ENCODE assay signal across 16 cellular contexts in genomic region chr7:81698965-81699364, GRCh38.
A peak's percentile ranks its signal among the peaks of the same experiment; 100 is the strongest.
DNase-seq lines count a peak whose midpoint lies in the region; ATAC-seq, FAIRE-seq and TF ChIP-seq lines count a peak whose summit lies in the region.
"Had no signal": no experiment of that assay in that cellular context is flagged by ENCODE, and none has a peak within 500 bp of the region (broad histone marks: within the 10 kb centered on the region; RNA-seq: fewer than 3 reads in every experiment).

No MANE protein-coding gene starts in this region.

- no peak overlapping the region for H3K4me3 Mint-ChIP-seq in osteocyte (ENCODE audit: unreplicated experiment)
- H3K4me3 Mint-ChIP-seq in activated naive CD8-positive, alpha-beta T cell treated with anti-CD3 and anti-CD28 coated beads, Interleukin-2, amount 50 U/mL, for 24 hours, result no peak overlapping the region
- H3K4me3 Mint-ChIP-seq: CD4-positive, alpha-beta memory T cell had no signal

- no peaks in the 10 kb centered on the region for H3K9me3 Mint-ChIP-seq in osteocyte (ENCODE audit: unreplicated experiment)
- H3K9me3 Mint-ChIP-seq in activated naive CD8-positive, alpha-beta T cell treated with anti-CD3 and anti-CD28 coated beads, Interleukin-2, amount 50 U/mL, for 24 hours, result peaks cover 4% of the 10 kb centered on the region

- no peaks in the 10 kb centered on the region for H3K9me3 ChIP-seq in HCT116 (ENCODE audit: control insufficient read depth in 1 of 2, insufficient read depth in 1 of 2, low read depth in 1 of 2, low read length in 2 of 2)
- H3K9me3 ChIP-seq in right lobe of liver, result no peaks in the 10 kb centered on the region
- H3K9me3 ChIP-seq: Caco-2, HAP-1 had no signal

- POLR2A ChIA-PET in HCT116 (lab: Charles Lee), result no interaction called here

- TF ChIP-seq POLR2A in HCT116 (IDR thresholded peaks at IDR 0.05; ENCODE audit: borderline replicate concordance, extremely low read depth, insufficient read depth, insufficient read length) (no peak), right lobe of liver (IDR thresholded peaks at IDR 0.05) (no peak)

- no peaks in the 10 kb centered on the region for H3K9me2 ChIP-seq in HCT116 (ENCODE audit: insufficient read depth)

- no peak overlapping the region for H3K27ac ChIP-seq in HCT116 (ENCODE audit: low read depth, low read length)
- no peak overlapping the region for H3K27ac ChIP-seq in right lobe of liver

- peaks cover 56% of the 10 kb centered on the region for H3K4me1 Mint-ChIP-seq in osteocyte (ENCODE audit: unreplicated experiment)
- H3K4me1 Mint-ChIP-seq in activated naive CD8-positive, alpha-beta T cell treated with anti-CD3 and anti-CD28 coated beads, Interleukin-2, amount 50 U/mL, for 24 hours, result no peaks in the 10 kb centered on the region
- H3K4me1 Mint-ChIP-seq: CD4-positive, alpha-beta memory T cell had no signal

- H3K36me3 ChIP-seq in HCT116 (ENCODE audit: control insufficient read depth in 1 of 2, insufficient read depth in 2 of 2, low read length in 2 of 2) (no peaks in the 10 kb centered on the region), right lobe of liver (no peaks in the 10 kb centered on the region)
- H3K36me3 ChIP-seq: HAP-1 had no signal

- peak; percentile 19 for FAIRE-seq in G401.6 (lab: Jason Lieb, UNC)
- FAIRE-seq: GM12891, H54 had no signal

- H3K79me2 ChIP-seq in HCT116 (ENCODE audit: insufficient read depth, low read length), result no peaks in the 10 kb centered on the region

- no peaks in the 10 kb centered on the region for H4K20me1 ChIP-seq in HCT116 (ENCODE audit: insufficient read depth)

- H3K27me3 ChIP-seq in HCT116 (ENCODE audit: insufficient read depth, low read length) (no peaks in the 10 kb centered on the region), right lobe of liver (no peaks in the 10 kb centered on the region)

- RAD21 ChIA-PET in HCT116 (lab: Charles Lee; ENCODE audit: low non-redundant PET in 1 of 2, low total read pairs in 2 of 2, uncharacterized antibody in 2 of 2, unreplicated experiment in 2 of 2), result no interaction called here

- no peak for TF ChIP-seq RAD21 in HCT116 (IDR thresholded peaks at IDR 0.05; ENCODE audit: low read depth)

- peak overlapping the region; percentile 13 for H2AFZ ChIP-seq in HCT116 (ENCODE audit: low read depth, low read length, poor library complexity, severe bottlenecking)

- no peaks in the 10 kb centered on the region for H3K27me3 Mint-ChIP-seq in osteocyte (ENCODE audit: unreplicated experiment)
- no peaks in the 10 kb centered on the region for H3K27me3 Mint-ChIP-seq in activated naive CD8-positive, alpha-beta T cell treated with anti-CD3 and anti-CD28 coated beads, Interleukin-2, amount 50 U/mL, for 24 hours
- H3K27me3 Mint-ChIP-seq: CD4-positive, alpha-beta memory T cell had no signal

- no peak overlapping the region for H3K4me2 ChIP-seq in HCT116 (ENCODE audit: low read length)

- TF ChIP-seq CTCF in HCT116 (IDR thresholded peaks at IDR 0.05 in 2 of 3, conservative IDR thresholded peaks at IDR 0.05 in 1 of 3; ENCODE audit: borderline replicate concordance in 1 of 3, insufficient read depth in 1 of 3, low read depth in 2 of 3, low read length in 2 of 3), result no peak
- no peak for TF ChIP-seq CTCF in osteocyte (IDR thresholded peaks at IDR 0.05)
- no peak for TF ChIP-seq CTCF in GM13977 (IDR thresholded peaks at IDR 0.05; ENCODE audit: extremely low read depth, insufficient read depth, missing control alignments)
- TF ChIP-seq CTCF in right lobe of liver (IDR thresholded peaks at IDR 0.05), result no peak

- DNase-seq in HCT116 (ENCODE audit: low read depth, low spot score), result no peak
- no peak for DNase-seq in osteocyte (ENCODE audit: extremely low spot score, unreplicated experiment)
- no peak for DNase-seq in GM13977 (ENCODE audit: low spot score)
- no peak for DNase-seq in right lobe of liver
- DNase-seq in activated naive CD8-positive, alpha-beta T cell treated with anti-CD3 and anti-CD28 coated beads, Interleukin-2, amount 50 U/mL, for 24 hours, result no peak
- DNase-seq: C1 segment of cervical spinal cord; Caco-2; CD4-positive, alpha-beta memory T cell; DMS153; DND-41; GDM1; GOT3 had no signal

- ATAC-seq in HCT116 (no peak), right lobe of liver (no peak)
- no peak for ATAC-seq in activated naive CD8-positive, alpha-beta T cell treated with anti-CD3 and anti-CD28 coated beads, Interleukin-2, amount 50 U/mL, for 24 hours

- H3K9ac ChIP-seq in HCT116 (ENCODE audit: low read length), result no peak overlapping the region

- peaks cover 39% of the 10 kb centered on the region for H3K36me3 Mint-ChIP-seq in osteocyte (ENCODE audit: unreplicated experiment)
- no peaks in the 10 kb centered on the region for H3K36me3 Mint-ChIP-seq in activated naive CD8-positive, alpha-beta T cell treated with anti-CD3 and anti-CD28 coated beads, Interleukin-2, amount 50 U/mL, for 24 hours (ENCODE audit: low read depth)
- H3K36me3 Mint-ChIP-seq: CD4-positive, alpha-beta memory T cell had no signal

- in situ Hi-C loops in GM13977 (cut with MboI; ENCODE audit: low pct_unique_long_range_greater_than_20kb, low sequenced_read_pairs, unreplicated experiment), result no loop called here

- BruUV-seq in HCT116 (replicated peaks; lab: Mats Ljungman, UMichigan), result no TSS peak

- intact Hi-C loops in HCT116 (cut with micrococcal nuclease) (no loop called here), right lobe of liver (cut with DNase I) (no loop called here)

- H3K27ac Mint-ChIP-seq in osteocyte (ENCODE audit: unreplicated experiment), result peak overlapping the region; percentile 20
- no peak overlapping the region for H3K27ac Mint-ChIP-seq in activated naive CD8-positive, alpha-beta T cell treated with anti-CD3 and anti-CD28 coated beads, Interleukin-2, amount 50 U/mL, for 24 hours
- H3K27ac Mint-ChIP-seq: CD4-positive, alpha-beta memory T cell had no signal

- H3K4me3 ChIP-seq in HCT116 (replicated peaks in 1 of 2; ENCODE audit: low read depth in 1 of 2, low read length in 2 of 2) (no peak overlapping the region), right lobe of liver (no peak overlapping the region)
- H3K4me3 ChIP-seq: HAP-1 had no signal

- H3K4me1 ChIP-seq in HCT116 (ENCODE audit: control insufficient read depth in 1 of 2, insufficient read depth in 2 of 2, low read length in 2 of 2) (no peaks in the 10 kb centered on the region), right lobe of liver (no peaks in the 10 kb centered on the region)
- H3K4me1 ChIP-seq: Caco-2, HAP-1 had no signal

- CTCF ChIA-PET in HCT116 (lab: Charles Lee), result no interaction called here

TF ChIP-seq in HCT116, 20 proteins besides CTCF, POLR2A, EP300 and RAD21:
- TF ChIP-seq JUND (IDR thresholded peaks at IDR 0.05), result no peak
- TF ChIP-seq ZFX (IDR thresholded peaks at IDR 0.05), result no peak
- no peak for TF ChIP-seq POLR2AphosphoS5 (IDR thresholded peaks at IDR 0.05; ENCODE audit: low read depth, low read length)
- no peak for TF ChIP-seq CBX3 (IDR thresholded peaks at IDR 0.05; ENCODE audit: low read depth)
- TF ChIP-seq EZH2phosphoT487 (IDR thresholded peaks at IDR 0.05; ENCODE audit: borderline replicate concordance), result no peak
- TF ChIP-seq EZH2 (IDR thresholded peaks at IDR 0.05), result no peak
- no peak for TF ChIP-seq TCF7L2 (IDR thresholded peaks at IDR 0.05; ENCODE audit: borderline replicate concordance, extremely low read depth, insufficient read depth, insufficient read length)
- TF ChIP-seq FOSL1 (IDR thresholded peaks at IDR 0.05; ENCODE audit: low read depth), result no peak
- TF ChIP-seq SIN3A (IDR thresholded peaks at IDR 0.05; ENCODE audit: low read depth), result no peak
